8 cellular contexts compared by ENCODE assay signal in the genomic region with DNA sequence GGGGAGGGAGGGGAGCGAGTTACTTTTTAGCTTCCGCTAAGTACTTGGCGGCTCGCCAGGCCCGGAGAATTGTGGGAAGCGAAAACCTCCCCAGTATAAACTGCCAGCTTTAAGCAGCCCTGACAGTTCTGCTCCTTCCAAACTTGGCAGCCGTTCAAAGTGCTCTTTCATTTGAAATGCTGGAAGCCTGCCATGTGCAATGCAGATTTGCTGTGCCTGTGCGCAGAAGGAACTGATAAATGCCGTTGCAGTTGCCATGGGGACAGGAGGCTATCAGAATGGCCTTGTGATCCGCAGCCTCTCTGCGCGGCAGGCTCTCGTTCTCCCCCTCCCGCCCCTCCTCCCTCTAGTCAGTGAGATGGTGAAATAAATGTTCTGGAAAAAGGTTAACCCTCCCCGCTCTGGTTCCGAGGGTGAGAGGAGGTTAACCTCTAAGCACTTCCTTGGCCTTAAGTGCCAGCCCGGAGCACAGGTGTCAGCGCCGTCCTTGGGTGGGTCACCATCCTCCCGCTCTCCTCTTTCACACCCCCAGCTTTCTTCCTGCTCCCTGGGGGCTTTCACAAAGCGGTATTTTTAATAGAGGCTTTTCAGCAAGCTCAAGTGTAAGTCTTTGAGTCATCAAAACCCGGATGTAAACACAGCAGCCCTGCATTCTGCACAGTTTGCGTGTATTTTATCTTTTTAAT. TPM values are rescaled to one million over a fixed set of nuclear protein-coding genes. Genes with fewer than 3 reads are reported as not detected.
A peak's percentile ranks its signal among the peaks of the same experiment; 100 is the strongest.
DNase-seq lines count a peak whose midpoint lies in the region; ATAC-seq and TF ChIP-seq lines count a peak whose summit lies in the region.

No MANE protein-coding gene starts in this region.

- ATAC-seq in GM21619 (IDR thresholded peaks at IDR 0.05; ENCODE audit: unreplicated experiment) = peak; percentile 45

- H3K36me3 ChIP-seq in esophagus (ENCODE audit: control insufficient read depth in 2 of 2, insufficient read depth in 2 of 2, low read length in 1 of 2) (no peaks in the 10 kb centered on the region), mucosa of stomach (ENCODE audit: control insufficient read depth, insufficient read depth, low read length) (no peaks in the 10 kb centered on the region)

- 0 to 1% methylated on average over 23 of the region's 23 CpGs for WGBS in esophagus, 2 donors

- H3K27me3 ChIP-seq in esophagus (ENCODE audit: control insufficient read depth in 1 of 2, insufficient read depth in 2 of 2, low read length in 2 of 2) (no peaks in the 10 kb centered on the region), mucosa of stomach (ENCODE audit: control insufficient read depth, insufficient read depth, low read length) (no peaks in the 10 kb centered on the region)

- peak; percentile 83 for TF ChIP-seq EP300 in Ishikawa (IDR thresholded peaks at IDR 0.05; ENCODE audit: borderline replicate concordance)

- peak overlapping the region; percentile 56 for H3K9ac ChIP-seq in mucosa of stomach (ENCODE audit: low read length)

- H3K9me3 ChIP-seq in esophagus (ENCODE audit: control insufficient read depth in 2 of 2, insufficient read depth in 1 of 2, low read depth in 1 of 2, low read length in 1 of 2) = no peaks in the 10 kb centered on the region
- H3K9me3 ChIP-seq in mucosa of stomach (ENCODE audit: control insufficient read depth, low read length) = no peaks in the 10 kb centered on the region

- in situ Hi-C loops in Caki2 (cut with HindIII; ENCODE audit: low pct_unique_long_range_greater_than_20kb, low sequenced_read_pairs) = no loop called here

- peaks cover 0 to 20% of the 10 kb centered on the region in 2 donors for H3K4me1 ChIP-seq in esophagus (ENCODE audit: control insufficient read depth in 2 of 2, insufficient read depth in 2 of 2, low read length in 1 of 2)
- H3K4me1 ChIP-seq in mucosa of stomach (ENCODE audit: control insufficient read depth, insufficient read depth, low read length) = peaks cover 74% of the 10 kb centered on the region

- H3K4me3 ChIP-seq in esophagus (ENCODE audit: low read depth in 1 of 2, low read length in 2 of 2) (peak overlapping the region; percentile 17 to 25), mucosa of stomach (ENCODE audit: low read length) (peak overlapping the region; percentile 68)

- TF ChIP-seq RAD21 in Ishikawa (IDR thresholded peaks at IDR 0.05; ENCODE audit: low read depth) = no peak; the same call in 1 of the 2 replicates

- peak; percentile 99 for DNase-seq in Caki2 (ENCODE audit: low read depth)
- DNase-seq in OCI-M1 (lab: John Stamatoyannopoulos, UW) = peak; percentile 99
- peak; percentile 85 for DNase-seq in activated T-cell treated with anti-CD3 and anti-CD28 coated beads for 48 hours (ENCODE audit: low read depth)
- DNase-seq in stimulated activated CD8-positive, alpha-beta memory T cell treated with anti-CD3 and anti-CD28 coated beads, Interleukin-4, amount 100 ng/mL, for 48 hours = peak; percentile 97

- H3K27ac ChIP-seq in esophagus (ENCODE audit: low read depth in 2 of 2, low read length in 1 of 2) = peak overlapping the region; percentile 93 to 97

TF ChIP-seq in Ishikawa, 13 proteins besides CTCF, POLR2A, EP300 and RAD21:
- TF ChIP-seq, protein P1, sequence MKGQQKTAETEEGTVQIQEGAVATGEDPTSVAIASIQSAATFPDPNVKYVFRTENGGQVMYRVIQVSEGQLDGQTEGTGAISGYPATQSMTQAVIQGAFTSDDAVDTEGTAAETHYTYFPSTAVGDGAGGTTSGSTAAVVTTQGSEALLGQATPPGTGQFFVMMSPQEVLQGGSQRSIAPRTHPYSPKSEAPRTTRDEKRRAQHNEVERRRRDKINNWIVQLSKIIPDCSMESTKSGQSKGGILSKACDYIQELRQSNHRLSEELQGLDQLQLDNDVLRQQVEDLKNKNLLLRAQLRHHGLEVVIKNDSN (IDR thresholded peaks at IDR 0.05) = peak; percentile 53
- TF ChIP-seq, protein P2, sequence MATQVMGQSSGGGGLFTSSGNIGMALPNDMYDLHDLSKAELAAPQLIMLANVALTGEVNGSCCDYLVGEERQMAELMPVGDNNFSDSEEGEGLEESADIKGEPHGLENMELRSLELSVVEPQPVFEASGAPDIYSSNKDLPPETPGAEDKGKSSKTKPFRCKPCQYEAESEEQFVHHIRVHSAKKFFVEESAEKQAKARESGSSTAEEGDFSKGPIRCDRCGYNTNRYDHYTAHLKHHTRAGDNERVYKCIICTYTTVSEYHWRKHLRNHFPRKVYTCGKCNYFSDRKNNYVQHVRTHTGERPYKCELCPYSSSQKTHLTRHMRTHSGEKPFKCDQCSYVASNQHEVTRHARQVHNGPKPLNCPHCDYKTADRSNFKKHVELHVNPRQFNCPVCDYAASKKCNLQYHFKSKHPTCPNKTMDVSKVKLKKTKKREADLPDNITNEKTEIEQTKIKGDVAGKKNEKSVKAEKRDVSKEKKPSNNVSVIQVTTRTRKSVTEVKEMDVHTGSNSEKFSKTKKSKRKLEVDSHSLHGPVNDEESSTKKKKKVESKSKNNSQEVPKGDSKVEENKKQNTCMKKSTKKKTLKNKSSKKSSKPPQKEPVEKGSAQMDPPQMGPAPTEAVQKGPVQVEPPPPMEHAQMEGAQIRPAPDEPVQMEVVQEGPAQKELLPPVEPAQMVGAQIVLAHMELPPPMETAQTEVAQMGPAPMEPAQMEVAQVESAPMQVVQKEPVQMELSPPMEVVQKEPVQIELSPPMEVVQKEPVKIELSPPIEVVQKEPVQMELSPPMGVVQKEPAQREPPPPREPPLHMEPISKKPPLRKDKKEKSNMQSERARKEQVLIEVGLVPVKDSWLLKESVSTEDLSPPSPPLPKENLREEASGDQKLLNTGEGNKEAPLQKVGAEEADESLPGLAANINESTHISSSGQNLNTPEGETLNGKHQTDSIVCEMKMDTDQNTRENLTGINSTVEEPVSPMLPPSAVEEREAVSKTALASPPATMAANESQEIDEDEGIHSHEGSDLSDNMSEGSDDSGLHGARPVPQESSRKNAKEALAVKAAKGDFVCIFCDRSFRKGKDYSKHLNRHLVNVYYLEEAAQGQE (IDR thresholded peaks at IDR 0.05; ENCODE audit: low read depth) = no peak
- TF ChIP-seq, protein P3, sequence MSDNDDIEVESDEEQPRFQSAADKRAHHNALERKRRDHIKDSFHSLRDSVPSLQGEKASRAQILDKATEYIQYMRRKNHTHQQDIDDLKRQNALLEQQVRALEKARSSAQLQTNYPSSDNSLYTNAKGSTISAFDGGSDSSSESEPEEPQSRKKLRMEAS (IDR thresholded peaks at IDR 0.05) = peak; percentile 66; the same call in 1 of the 2 replicates
- TF ChIP-seq TEAD4 (IDR thresholded peaks at IDR 0.05) (no peak; the same call in 1 of the 2 replicates), NFIC (IDR thresholded peaks at IDR 0.05) (peak; percentile 97), CEBPB (IDR thresholded peaks at IDR 0.05) (peak; percentile 77), TAF1 (IDR thresholded peaks at IDR 0.05; ENCODE audit: low read depth) (peak; percentile 56; the same call in 1 of the 2 replicates), ZBTB7A (IDR thresholded peaks at IDR 0.05; ENCODE audit: low read depth) (0 out of 2 replicates have a peak, but pooled peaks have one; percentile 21), TCF12 (IDR thresholded peaks at IDR 0.05; ENCODE audit: low read depth) (peak; percentile 84), FOXM1 (IDR thresholded peaks at IDR 0.05; ENCODE audit: borderline replicate concordance, low read depth) (peak; percentile 61)

RNA-seq across cellular contexts. Expression of a gene that starts 11.9 kb away (rescaled TPM):
- 45.8 and 55.8 TPM in 2 replicates for total RNA-seq in Caki2 (2014; rRNA removed; shearing (Covaris generic); ENCODE audit: low replicate concordance)
- 1 to 10 TPM; 3.5 to 9.5 TPM for polyA plus RNA-seq in esophagus

RNA-seq across cellular contexts. Expression of a gene that starts 57.6 kb away (rescaled TPM):
- 7.8 and 18.3 TPM in 2 replicates for total RNA-seq in Caki2 (2014; rRNA removed; shearing (Covaris generic); ENCODE audit: low replicate concordance)
- polyA plus RNA-seq in esophagus = 10 to 100 TPM in 1 of 2 donors, 1 to 10 TPM in 1; 9.3 to 12.0 TPM

Comparison
In these comparisons a context has a peak if more than half of its experiments do, and no peak if none do; other contexts are left out.
1. Peak in every context shown above with its lines: DNase-seq, ATAC-seq, H3K4me3 ChIP-seq and H3K27ac ChIP-seq.